ENCODE assay signal across 9 cellular contexts in the genomic region with DNA sequence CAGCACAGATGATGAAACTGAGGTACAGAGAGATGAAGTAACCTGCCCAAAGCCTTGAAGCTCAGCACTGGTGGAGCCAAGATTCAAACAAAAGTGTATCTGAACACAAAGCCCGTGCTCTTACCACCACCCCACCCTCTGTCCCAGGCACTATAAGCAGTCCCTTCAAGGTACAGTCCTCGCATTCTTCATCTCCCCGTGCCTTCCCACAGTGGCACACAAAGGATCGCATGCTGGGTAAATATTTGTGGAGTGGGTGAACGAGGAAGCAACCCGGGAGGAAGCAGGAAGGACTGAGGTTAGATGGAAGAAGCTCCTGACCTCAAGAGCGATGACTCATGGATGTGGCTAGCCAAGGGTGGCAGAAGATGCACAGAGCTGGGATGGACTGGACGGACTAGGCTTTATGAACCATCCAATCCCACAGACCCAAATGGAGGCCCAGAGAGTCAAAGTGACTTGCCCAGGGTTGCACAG. TPM values are rescaled to one million over a fixed set of nuclear protein-coding genes. Genes with fewer than 3 reads are reported as not detected.
DNase-seq lines count a peak whose midpoint lies in the region; ATAC-seq, FAIRE-seq and TF ChIP-seq lines count a peak whose summit lies in the region.
"Had no signal": no experiment of that assay in that cellular context is flagged by ENCODE, and none has a peak within 500 bp of the region (broad histone marks: within the 10 kb centered on the region; RNA-seq: fewer than 3 reads in every experiment).

No MANE protein-coding gene starts in this region.

- no peak overlapping the region for H3K9ac ChIP-seq in SK-N-SH

- no peaks in the 10 kb centered on the region for H3K9me2 ChIP-seq in SK-N-SH

- no peak overlapping the region for H3K4me3 Mint-ChIP-seq in activated naive CD4-positive, alpha-beta T cell treated with anti-CD3 and anti-CD28 coated beads, Interleukin-2, amount 10 ng/mL, durations not matched to agents 7 days and 5 days
- H3K4me3 Mint-ChIP-seq in glutamatergic neuron (ENCODE audit: unreplicated experiment) = no peak overlapping the region

- H3K4me1 Mint-ChIP-seq in activated naive CD4-positive, alpha-beta T cell treated with anti-CD3 and anti-CD28 coated beads, Interleukin-2, amount 10 ng/mL, durations not matched to agents 7 days and 5 days = peaks cover 26% of the 10 kb centered on the region
- H3K4me1 Mint-ChIP-seq in glutamatergic neuron (ENCODE audit: low read depth, unreplicated experiment) = peaks cover 6% of the 10 kb centered on the region

- H4K20me1 ChIP-seq in SK-N-SH (ENCODE audit: insufficient read depth) = no peaks in the 10 kb centered on the region

- peak; percentile 57 to 59 for ATAC-seq in activated naive CD4-positive, alpha-beta T cell treated with anti-CD3 and anti-CD28 coated beads, Interleukin-2, amount 50 U/mL, for 72 hours
- ATAC-seq in esophagus mucosa = peak; percentile 75
- ATAC-seq in HG03280 (IDR thresholded peaks at IDR 0.05; ENCODE audit: unreplicated experiment) = no peak

- peak overlapping the region in 1 of 2 experiments; percentile 62; a peak in 2 of 4 replicates for H3K27ac ChIP-seq in SK-N-SH (ENCODE audit: low read depth in 2 of 2, low read length in 1 of 2)

- no peak for TF ChIP-seq EP300 in SK-N-SH (IDR thresholded peaks at IDR 0.05; ENCODE audit: borderline replicate concordance in 1 of 2, low read depth in 1 of 2, low read length in 1 of 2)

- peaks cover 0 to 2% of the 10 kb centered on the region in 2 experiments for H3K36me3 ChIP-seq in SK-N-SH (replicated peaks in 1 of 2; ENCODE audit: control insufficient read depth in 1 of 2, insufficient read depth in 2 of 2, low read length in 1 of 2)

- WGBS in SK-N-SH (ENCODE audit: low lambda C conversion rate) = 23% methylated on average over 8 of the region's 8 CpGs

- peak overlapping the region in 1 of 2 donors; percentile 28 for H3K27ac Mint-ChIP-seq in activated naive CD4-positive, alpha-beta T cell treated with anti-CD3 and anti-CD28 coated beads, Interleukin-2, amount 50 U/mL, for 72 hours
- no peak overlapping the region for H3K27ac Mint-ChIP-seq in activated naive CD4-positive, alpha-beta T cell treated with anti-CD3 and anti-CD28 coated beads, Interleukin-2, amount 10 ng/mL, durations not matched to agents 7 days and 5 days
- no peak overlapping the region for H3K27ac Mint-ChIP-seq in glutamatergic neuron (ENCODE audit: unreplicated experiment)

- DNase-seq in activated naive CD4-positive, alpha-beta T cell treated with anti-CD3 and anti-CD28 coated beads, Interleukin-2, amount 50 U/mL, for 72 hours (ENCODE audit: low spot score in 2 of 2) = peak in 1 of 2 donors; percentile 60
- DNase-seq in activated naive CD4-positive, alpha-beta T cell treated with anti-CD3 and anti-CD28 coated beads, Interleukin-2, amount 10 ng/mL, durations not matched to agents 7 days and 5 days = no peak
- DNase-seq in SK-N-SH (no peak), urothelium cell line (ENCODE audit: low spot score) (peak; percentile 71), glutamatergic neuron (no peak)
- DNase-seq in stimulated activated CD4-positive, alpha-beta T cell treated with anti-CD3 and anti-CD28 coated beads, Interleukin-1b, Interleukin-23, amount 100 ng/mL, for 48 hours = no peak
- DNase-seq: posterior cingulate gyrus had no signal

- H3K4me2 ChIP-seq in SK-N-SH = peak overlapping the region; percentile 60

- H3K79me2 ChIP-seq in SK-N-SH (ENCODE audit: insufficient read depth) = peaks cover 6% of the 10 kb centered on the region; the same call in 1 of the 2 replicates

- peaks cover 42% of the 10 kb centered on the region for H3K27me3 Mint-ChIP-seq in activated naive CD4-positive, alpha-beta T cell treated with anti-CD3 and anti-CD28 coated beads, Interleukin-2, amount 10 ng/mL, durations not matched to agents 7 days and 5 days
- H3K27me3 Mint-ChIP-seq in glutamatergic neuron (ENCODE audit: unreplicated experiment) = peaks cover 2% of the 10 kb centered on the region

- H2AFZ ChIP-seq in SK-N-SH (ENCODE audit: low read depth) = no peak overlapping the region

- H3K4me1 ChIP-seq in SK-N-SH (ENCODE audit: control insufficient read depth in 1 of 2, insufficient read depth in 2 of 2, low read depth in 1 of 2, low read length in 1 of 2) = peaks cover 0 to 8% of the 10 kb centered on the region in 2 experiments; a peak in 3 of 4 replicates

- no peak for TF ChIP-seq CTCF in SK-N-SH (IDR thresholded peaks at IDR 0.05)
- TF ChIP-seq CTCF in glutamatergic neuron (IDR thresholded peaks at IDR 0.05; ENCODE audit: partially characterized antibody, unreplicated experiment) = no peak

- no peak for TF ChIP-seq RAD21 in SK-N-SH (IDR thresholded peaks at IDR 0.05; ENCODE audit: low read length)

- CTCF ChIA-PET in activated naive CD4-positive, alpha-beta T cell treated with anti-CD3 and anti-CD28 coated beads, Interleukin-2, amount 10 ng/mL, durations not matched to agents 7 days and 5 days (lab: Charles Lee) = interaction anchor here (0.6 kb wide), 1 partner anchor 14 kb away, joined by 3 read pairs; no protein-coding TSS in a partner anchor
- CTCF ChIA-PET in SK-N-SH (lab: Yijun Ruan, JAX) = interaction anchor here (1.1 to 2.2 kb wide), 2 partner anchors 22 to 38 kb away, joined by 3 to 6 read pairs; no protein-coding TSS in a partner anchor

- H3K4me3 ChIP-seq in SK-N-SH (ENCODE audit: low read depth in 2 of 2, low read length in 1 of 2) = no peak overlapping the region

- H3K27me3 ChIP-seq in SK-N-SH (ENCODE audit: insufficient read depth) = no peaks in the 10 kb centered on the region; the same call in 1 of the 2 replicates

- POLR2A ChIA-PET in SK-N-SH (lab: Yijun Ruan, JAX) = interaction anchor here (0.9 kb wide), 1 partner anchor 21 kb away, joined by 3 read pairs; no protein-coding TSS in a partner anchor

- H3K9me3 Mint-ChIP-seq in activated naive CD4-positive, alpha-beta T cell treated with anti-CD3 and anti-CD28 coated beads, Interleukin-2, amount 50 U/mL, for 72 hours = no peaks in the 10 kb centered on the region
- no peaks in the 10 kb centered on the region for H3K9me3 Mint-ChIP-seq in activated naive CD4-positive, alpha-beta T cell treated with anti-CD3 and anti-CD28 coated beads, Interleukin-2, amount 10 ng/mL, durations not matched to agents 7 days and 5 days
- H3K9me3 Mint-ChIP-seq in glutamatergic neuron (ENCODE audit: unreplicated experiment) = peaks cover 2% of the 10 kb centered on the region

- H3K9me3 ChIP-seq in SK-N-SH = no peaks in the 10 kb centered on the region

- no peaks in the 10 kb centered on the region for H3K36me3 Mint-ChIP-seq in activated naive CD4-positive, alpha-beta T cell treated with anti-CD3 and anti-CD28 coated beads, Interleukin-2, amount 50 U/mL, for 72 hours
- H3K36me3 Mint-ChIP-seq in activated naive CD4-positive, alpha-beta T cell treated with anti-CD3 and anti-CD28 coated beads, Interleukin-2, amount 10 ng/mL, durations not matched to agents 7 days and 5 days = no peaks in the 10 kb centered on the region
- no peaks in the 10 kb centered on the region for H3K36me3 Mint-ChIP-seq in glutamatergic neuron (ENCODE audit: unreplicated experiment)

- H3F3A ChIP-seq in SK-N-SH (replicated peaks; ENCODE audit: insufficient read depth) = no peaks in the 10 kb centered on the region

- no peak for FAIRE-seq in urothelium cell line (lab: Jason Lieb, UNC)

TF ChIP-seq in SK-N-SH, 30 proteins besides CTCF, POLR2A, EP300 and RAD21 (continues in another document):
- TF ChIP-seq FOSL2 (IDR thresholded peaks at IDR 0.05; ENCODE audit: borderline replicate concordance, low read depth) (peak; percentile 71), TCF12 (IDR thresholded peaks at IDR 0.05) (peak; percentile 35; the same call in 1 of the 2 replicates), RXRA (IDR thresholded peaks at IDR 0.05; ENCODE audit: borderline replicate concordance, low read depth) (0 out of 2 replicates have a peak, but pooled peaks have one; percentile 30), JUND (IDR thresholded peaks at IDR 0.05) (peak; percentile 51)
- TF ChIP-seq, protein P1, sequence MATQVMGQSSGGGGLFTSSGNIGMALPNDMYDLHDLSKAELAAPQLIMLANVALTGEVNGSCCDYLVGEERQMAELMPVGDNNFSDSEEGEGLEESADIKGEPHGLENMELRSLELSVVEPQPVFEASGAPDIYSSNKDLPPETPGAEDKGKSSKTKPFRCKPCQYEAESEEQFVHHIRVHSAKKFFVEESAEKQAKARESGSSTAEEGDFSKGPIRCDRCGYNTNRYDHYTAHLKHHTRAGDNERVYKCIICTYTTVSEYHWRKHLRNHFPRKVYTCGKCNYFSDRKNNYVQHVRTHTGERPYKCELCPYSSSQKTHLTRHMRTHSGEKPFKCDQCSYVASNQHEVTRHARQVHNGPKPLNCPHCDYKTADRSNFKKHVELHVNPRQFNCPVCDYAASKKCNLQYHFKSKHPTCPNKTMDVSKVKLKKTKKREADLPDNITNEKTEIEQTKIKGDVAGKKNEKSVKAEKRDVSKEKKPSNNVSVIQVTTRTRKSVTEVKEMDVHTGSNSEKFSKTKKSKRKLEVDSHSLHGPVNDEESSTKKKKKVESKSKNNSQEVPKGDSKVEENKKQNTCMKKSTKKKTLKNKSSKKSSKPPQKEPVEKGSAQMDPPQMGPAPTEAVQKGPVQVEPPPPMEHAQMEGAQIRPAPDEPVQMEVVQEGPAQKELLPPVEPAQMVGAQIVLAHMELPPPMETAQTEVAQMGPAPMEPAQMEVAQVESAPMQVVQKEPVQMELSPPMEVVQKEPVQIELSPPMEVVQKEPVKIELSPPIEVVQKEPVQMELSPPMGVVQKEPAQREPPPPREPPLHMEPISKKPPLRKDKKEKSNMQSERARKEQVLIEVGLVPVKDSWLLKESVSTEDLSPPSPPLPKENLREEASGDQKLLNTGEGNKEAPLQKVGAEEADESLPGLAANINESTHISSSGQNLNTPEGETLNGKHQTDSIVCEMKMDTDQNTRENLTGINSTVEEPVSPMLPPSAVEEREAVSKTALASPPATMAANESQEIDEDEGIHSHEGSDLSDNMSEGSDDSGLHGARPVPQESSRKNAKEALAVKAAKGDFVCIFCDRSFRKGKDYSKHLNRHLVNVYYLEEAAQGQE (IDR thresholded peaks at IDR 0.05; ENCODE audit: low read depth, low read length) = 0 out of 2 replicates have a peak, but pooled peaks have one; percentile 5

RNA-seq across cellular contexts. Expression of gene IQSEC2, which starts 18.4 kb away (rescaled TPM):
- total RNA-seq in activated naive CD4-positive, alpha-beta T cell treated with anti-CD3 and anti-CD28 coated beads, Interleukin-2, amount 50 U/mL, for 72 hours = under 1 TPM in 1 of 2 donors, not detected in 1; 0.58 TPM
- 21.3 and 24.7 TPM in 2 replicates for polyA plus RNA-seq in SK-N-SH (2012; rRNA removed)
- 16.7 and 20.3 TPM in 2 replicates for polyA plus RNA-seq in SK-N-SH (2012; cell fraction: cytosol; rRNA removed)
- 34.3 and 35.2 TPM in 2 replicates for polyA plus RNA-seq in SK-N-SH (2012; cell fraction: nucleus; rRNA removed)
- total RNA-seq in esophagus mucosa = 10.6 TPM
- 1.6 TPM for total RNA-seq in glutamatergic neuron (ENCODE audit: unreplicated experiment)

RNA-seq across cellular contexts. Expression of gene KDM5C, which starts 37.9 kb away (rescaled TPM):
- total RNA-seq in activated naive CD4-positive, alpha-beta T cell treated with anti-CD3 and anti-CD28 coated beads, Interleukin-2, amount 50 U/mL, for 72 hours = 100 to 1,000 TPM; 101 to 110 TPM
- polyA plus RNA-seq in SK-N-SH (2012; rRNA removed) = 76.6 and 95.4 TPM in 2 replicates
- 31.2 and 45.3 TPM in 2 replicates for polyA plus RNA-seq in SK-N-SH (2012; cell fraction: cytosol; rRNA removed)
- 209 and 228 TPM in 2 replicates for polyA plus RNA-seq in SK-N-SH (2012; cell fraction: nucleus; rRNA removed)
- 73.6 TPM for total RNA-seq in esophagus mucosa
- total RNA-seq in glutamatergic neuron (ENCODE audit: unreplicated experiment) = 124 TPM
